Comparison of ENCODE assay signal across 22 cellular contexts in genomic region chr5:153018121-153018520, GRCh38.
DNase-seq lines count a peak whose midpoint lies in the region; ATAC-seq, FAIRE-seq and TF ChIP-seq lines count a peak whose summit lies in the region.
"Had no signal": no experiment of that assay in that cellular context is flagged by ENCODE, and none has a peak within 500 bp of the region (broad histone marks: within the 10 kb centered on the region; RNA-seq: fewer than 3 reads in every experiment).

No MANE protein-coding gene starts in this region.

- intact Hi-C loops in HepG2 (cut with micrococcal nuclease; ENCODE audit: unreplicated experiment), result no loop called here
- intact Hi-C loops in right lobe of liver (cut with DNase I), result no loop called here
- intact Hi-C loops in K562 (cut with micrococcal nuclease), result no loop called here
- intact Hi-C loops in kidney (cut with DNase I), result no loop called here
- intact Hi-C loops in activated T-helper 1 cell treated with anti-CD3 and anti-CD28 coated beads, Interleukin-12 subunit alpha, Interleukin-12 subunit beta, Interleukin-2, Interleukin-4 antibody, amounts not matched to agents 30 ng/mL and 10 ng/mL and 1 ng/mL, durations not matched to agents 14 hours and 24 hours and 36 hours (cut with micrococcal nuclease), result no loop called here

- H3K4me2 ChIP-seq in HepG2 (ENCODE audit: low read depth, low read length) (no peak overlapping the region), K562 (ENCODE audit: insufficient read depth, low read length) (no peak overlapping the region)
- H3K4me2 ChIP-seq: BLaER1 had no signal

- H3K27ac Mint-ChIP-seq in activated T-helper 1 cell treated with anti-CD3 and anti-CD28 coated beads, Interleukin-12 subunit alpha, Interleukin-12 subunit beta, Interleukin-2, Interleukin-4 antibody, amounts not matched to agents 30 ng/mL and 10 ng/mL and 1 ng/mL, durations not matched to agents 14 hours and 24 hours and 36 hours, result no peak overlapping the region
- H3K27ac Mint-ChIP-seq: CD14-positive monocyte; CD4-positive, alpha-beta memory T cell; CD4-positive, CD25-positive, alpha-beta regulatory T cell; CD8-positive, alpha-beta memory T cell had no signal

- H3K9me1 ChIP-seq in K562 (ENCODE audit: control insufficient read depth, insufficient read depth, low read length), result no peaks in the 10 kb centered on the region

- H3K4me3 Mint-ChIP-seq in activated T-helper 1 cell treated with anti-CD3 and anti-CD28 coated beads, Interleukin-12 subunit alpha, Interleukin-12 subunit beta, Interleukin-2, Interleukin-4 antibody, amounts not matched to agents 30 ng/mL and 10 ng/mL and 1 ng/mL, durations not matched to agents 14 hours and 24 hours and 36 hours, result no peak overlapping the region
- H3K4me3 Mint-ChIP-seq: CD14-positive monocyte; CD4-positive, alpha-beta memory T cell; CD4-positive, CD25-positive, alpha-beta regulatory T cell; CD8-positive, alpha-beta memory T cell had no signal

- no peaks in the 10 kb centered on the region for H3K27me3 ChIP-seq in HepG2 (ENCODE audit: control insufficient read depth in 1 of 2, insufficient read depth in 2 of 2, low read length in 2 of 2)
- no peaks in the 10 kb centered on the region for H3K27me3 ChIP-seq in right lobe of liver
- no peaks in the 10 kb centered on the region for H3K27me3 ChIP-seq in K562 (ENCODE audit: control insufficient read depth in 2 of 2, insufficient read depth in 2 of 2, low read length in 2 of 2)
- H3K27me3 ChIP-seq: BE2C, BLaER1 had no signal

- in situ Hi-C loops in HepG2 (cut with HindIII; ENCODE audit: extremely low pct_ligation_motif_present, low pct_unique_long_range_greater_than_20kb) (no loop called here), K562 (cut with MboI) (no loop called here)

- H3K9me3 Mint-ChIP-seq in activated T-helper 1 cell treated with anti-CD3 and anti-CD28 coated beads, Interleukin-12 subunit alpha, Interleukin-12 subunit beta, Interleukin-2, Interleukin-4 antibody, amounts not matched to agents 30 ng/mL and 10 ng/mL and 1 ng/mL, durations not matched to agents 14 hours and 24 hours and 36 hours, result peaks cover 26% of the 10 kb centered on the region

- H2AFZ ChIP-seq in HepG2 (ENCODE audit: low read length) (no peak overlapping the region), K562 (ENCODE audit: low read depth, low read length) (no peak overlapping the region)

- CTCF ChIA-PET in HepG2 (lab: Yijun Ruan, JAX; ENCODE audit: low intra/inter-chr PET ratio, low total read pairs), result no interaction called here
- CTCF ChIA-PET in K562 (lab: Yijun Ruan, JAX; ENCODE audit: low intra/inter-chr PET ratio), result no interaction called here

- H3K79me2 ChIP-seq in HepG2 (ENCODE audit: insufficient read depth, low read length), result no peaks in the 10 kb centered on the region
- no peaks in the 10 kb centered on the region for H3K79me2 ChIP-seq in K562 (ENCODE audit: control insufficient read depth, insufficient read depth, low read length)

- no peaks in the 10 kb centered on the region for H3K36me3 ChIP-seq in HepG2 (replicated peaks in 1 of 2; ENCODE audit: control insufficient read depth in 1 of 2, insufficient read depth in 2 of 2, low read length in 2 of 2)
- no peaks in the 10 kb centered on the region for H3K36me3 ChIP-seq in right lobe of liver
- H3K36me3 ChIP-seq in K562 (ENCODE audit: control insufficient read depth, insufficient read depth, low read length), result no peaks in the 10 kb centered on the region
- H3K36me3 ChIP-seq in kidney (ENCODE audit: control insufficient read depth in 1 of 2, insufficient read depth in 2 of 2, low read length in 2 of 2), result no peaks in the 10 kb centered on the region
- H3K36me3 ChIP-seq: BE2C, BLaER1 had no signal

- H3K27me3 Mint-ChIP-seq in activated T-helper 1 cell treated with anti-CD3 and anti-CD28 coated beads, Interleukin-12 subunit alpha, Interleukin-12 subunit beta, Interleukin-2, Interleukin-4 antibody, amounts not matched to agents 30 ng/mL and 10 ng/mL and 1 ng/mL, durations not matched to agents 14 hours and 24 hours and 36 hours (ENCODE audit: insufficient read depth), result no peaks in the 10 kb centered on the region
- H3K27me3 Mint-ChIP-seq: CD4-positive, alpha-beta memory T cell; CD4-positive, CD25-positive, alpha-beta regulatory T cell; CD8-positive, alpha-beta memory T cell had no signal

- POLR2A ChIA-PET in HepG2 (lab: Yijun Ruan, JAX), result no interaction called here
- POLR2A ChIA-PET in K562 (lab: Yijun Ruan, JAX), result no interaction called here

- H3K27ac ChIP-seq in HepG2 (ENCODE audit: extremely low read length, insufficient read depth, low read length), result no peak overlapping the region
- H3K27ac ChIP-seq in right lobe of liver, result no peak overlapping the region
- no peak overlapping the region for H3K27ac ChIP-seq in K562 (ENCODE audit: extremely low read depth, low read depth, low read length)
- no peak overlapping the region for H3K27ac ChIP-seq in kidney (ENCODE audit: low read depth in 2 of 2, low read length in 2 of 2)
- H3K27ac ChIP-seq: 22Rv1, BLaER1 had no signal

- no TSS peak for BruUV-seq in HepG2 (replicated peaks; lab: Mats Ljungman, UMichigan)
- BruUV-seq in K562 (replicated peaks; lab: Mats Ljungman, UMichigan), result no TSS peak

- H3K36me3 Mint-ChIP-seq in activated T-helper 1 cell treated with anti-CD3 and anti-CD28 coated beads, Interleukin-12 subunit alpha, Interleukin-12 subunit beta, Interleukin-2, Interleukin-4 antibody, amounts not matched to agents 30 ng/mL and 10 ng/mL and 1 ng/mL, durations not matched to agents 14 hours and 24 hours and 36 hours (ENCODE audit: low read depth), result no peaks in the 10 kb centered on the region
- H3K36me3 Mint-ChIP-seq: CD14-positive monocyte; CD4-positive, alpha-beta memory T cell; CD4-positive, CD25-positive, alpha-beta regulatory T cell; CD8-positive, alpha-beta memory T cell had no signal

- H3K4me3 ChIP-seq in HepG2 (replicated peaks in 1 of 3; ENCODE audit: insufficient read depth in 1 of 3, low read depth in 2 of 3, low read length in 3 of 3), result no peak overlapping the region
- no peak overlapping the region for H3K4me3 ChIP-seq in right lobe of liver
- no peak overlapping the region for H3K4me3 ChIP-seq in K562
- H3K4me3 ChIP-seq in kidney (ENCODE audit: low read length in 2 of 2), result no peak overlapping the region
- H3K4me3 ChIP-seq: BLaER1 had no signal

- no peak for FAIRE-seq in HepG2 (lab: Jason Lieb, UNC)
- FAIRE-seq in K562 (lab: Jason Lieb, UNC), result no peak
- peak; percentile 21 for FAIRE-seq in kidney (lab: Jason Lieb, UNC)
- FAIRE-seq: D721Med, G401.6, GM12891, GM19239 had no signal

- DNase-seq in HepG2 (ENCODE audit: low spot score) (no peak), right lobe of liver (no peak), K562 (ENCODE audit: extremely low read depth in 1 of 4, low spot score in 3 of 4) (no peak), kidney (no peak)
- DNase-seq in activated T-helper 1 cell treated with anti-CD3 and anti-CD28 coated beads, Interleukin-12 subunit alpha, Interleukin-12 subunit beta, Interleukin-2, Interleukin-4 antibody, amounts not matched to agents 30 ng/mL and 10 ng/mL and 1 ng/mL, durations not matched to agents 14 hours and 24 hours and 36 hours (ENCODE audit: low spot score), result no peak
- DNase-seq: ACHN; BE2C; C1 segment of cervical spinal cord; CD4-positive, alpha-beta memory T cell; CD4-positive, CD25-positive, alpha-beta regulatory T cell; CD8-positive, alpha-beta memory T cell; COR-L47; DMS79 treated with DMSO at 0.1 percent for 48 hours; GF-D8 had no signal

- no peaks in the 10 kb centered on the region for H3K4me1 Mint-ChIP-seq in activated T-helper 1 cell treated with anti-CD3 and anti-CD28 coated beads, Interleukin-12 subunit alpha, Interleukin-12 subunit beta, Interleukin-2, Interleukin-4 antibody, amounts not matched to agents 30 ng/mL and 10 ng/mL and 1 ng/mL, durations not matched to agents 14 hours and 24 hours and 36 hours (ENCODE audit: low read depth)
- H3K4me1 Mint-ChIP-seq: CD14-positive monocyte; CD4-positive, alpha-beta memory T cell; CD4-positive, CD25-positive, alpha-beta regulatory T cell; CD8-positive, alpha-beta memory T cell had no signal

- H3K9me3 ChIP-seq in HepG2 (ENCODE audit: low read length), result peaks cover 75% of the 10 kb centered on the region
- no peaks in the 10 kb centered on the region for H3K9me3 ChIP-seq in right lobe of liver
- H3K9me3 ChIP-seq in K562 (replicated peaks; ENCODE audit: control insufficient read depth, insufficient read depth, low read depth, low read length), result 0 out of 2 replicates have a peak, but pooled peaks cover 4% of the 10 kb centered on the region
- H3K9me3 ChIP-seq in kidney (ENCODE audit: control insufficient read depth in 1 of 2, low read length in 2 of 2), result peaks cover 2 to 15% of the 10 kb centered on the region in 2 donors
- H3K9me3 ChIP-seq: BE2C had no signal

- TF ChIP-seq RAD21 in HepG2 (CRISPR knock-in tag; IDR thresholded peaks at IDR 0.05) (no peak), K562 (CRISPR knock-in tag; conservative IDR thresholded peaks at IDR 0.05 in 1 of 2, IDR thresholded peaks at IDR 0.05 in 1 of 2) (no peak)

- TF ChIP-seq EP300 in HepG2 (IDR thresholded peaks at IDR 0.05; ENCODE audit: low read depth in 2 of 2, low read length in 2 of 2) (no peak), HepG2 (CRISPR knock-in tag; IDR thresholded peaks at IDR 0.05; ENCODE audit: borderline replicate concordance) (no peak), K562 (IDR thresholded peaks at IDR 0.05; ENCODE audit: low read length) (no peak)

- TF ChIP-seq CTCF in HepG2 (CRISPR knock-in tag; IDR thresholded peaks at IDR 0.05) (no peak), right lobe of liver (IDR thresholded peaks at IDR 0.05) (no peak), K562 (IDR thresholded peaks at IDR 0.05 in 2 of 3, conservative IDR thresholded peaks at IDR 0.05 in 1 of 3; ENCODE audit: insufficient read depth in 2 of 3, low read depth in 1 of 3, low read length in 3 of 3) (no peak), kidney (IDR thresholded peaks at IDR 0.05; ENCODE audit: borderline replicate concordance, extremely low read depth, insufficient read depth) (no peak)

- H3K9ac ChIP-seq in HepG2 (ENCODE audit: insufficient read depth, low read depth, low read length) (no peak overlapping the region), K562 (ENCODE audit: insufficient read depth in 1 of 2, low read depth in 2 of 2, low read length in 2 of 2) (no peak overlapping the region), kidney (ENCODE audit: low read length in 2 of 2) (no peak overlapping the region)
- H3K9ac ChIP-seq: BLaER1 had no signal

- 31% methylated on average over 4 of the region's 4 CpGs for WGBS in HepG2 (ENCODE audit: low lambda C conversion rate)
- WGBS in right lobe of liver (ENCODE audit: insufficient coverage, low coverage, low lambda C conversion rate, missing lambda C conversion rate), result 75% methylated on average over 4 of the region's 4 CpGs
- 0% methylated on average over 4 of the region's 4 CpGs for WGBS in K562 (ENCODE audit: insufficient coverage, low coverage, missing lambda C conversion rate)

- H4K20me1 ChIP-seq in HepG2 (ENCODE audit: insufficient read depth, low read length), result no peaks in the 10 kb centered on the region
- H4K20me1 ChIP-seq in K562 (replicated peaks; ENCODE audit: control insufficient read depth, insufficient read depth, low read length), result no peaks in the 10 kb centered on the region
- H4K20me1 ChIP-seq: BLaER1 had no signal

- ATAC-seq in HepG2, result no peak
- no peak for ATAC-seq in right lobe of liver
- ATAC-seq in K562, result no peak
- no peak for ATAC-seq in GM21717 (IDR thresholded peaks at IDR 0.05; ENCODE audit: unreplicated experiment)

- no peaks in the 10 kb centered on the region for H3K4me1 ChIP-seq in HepG2 (ENCODE audit: insufficient read depth, low read length)
- no peaks in the 10 kb centered on the region for H3K4me1 ChIP-seq in right lobe of liver
- no peaks in the 10 kb centered on the region for H3K4me1 ChIP-seq in K562 (replicated peaks in 1 of 2; ENCODE audit: control insufficient read depth in 2 of 2, insufficient read depth in 2 of 2, low read length in 2 of 2)
- H3K4me1 ChIP-seq in kidney (ENCODE audit: control insufficient read depth in 1 of 2, insufficient read depth in 1 of 2, low read depth in 1 of 2, low read length in 2 of 2), result no peaks in the 10 kb centered on the region
- H3K4me1 ChIP-seq: BE2C, BLaER1 had no signal

- TF ChIP-seq POLR2A in HepG2 (IDR thresholded peaks at IDR 0.05; ENCODE audit: insufficient read depth in 1 of 2, low read depth in 2 of 2, low read length in 2 of 2) (no peak), right lobe of liver (IDR thresholded peaks at IDR 0.05) (no peak), K562 (conservative IDR thresholded peaks at IDR 0.05) (no peak)

Comparison
In these comparisons a context has a peak if more than half of its experiments do, and no peak if none do; other contexts are left out.
1. Of the 241 proteins assayed by ChIP-seq in both HepG2 and K562: peak only in HepG2: none; only in K562: none; in both: CEBPB; in neither: 239; mixed calls (peak in some experiments, not most) for 1.